Comparison of ENCODE assay signal across 1 cellular context in the genomic region with DNA sequence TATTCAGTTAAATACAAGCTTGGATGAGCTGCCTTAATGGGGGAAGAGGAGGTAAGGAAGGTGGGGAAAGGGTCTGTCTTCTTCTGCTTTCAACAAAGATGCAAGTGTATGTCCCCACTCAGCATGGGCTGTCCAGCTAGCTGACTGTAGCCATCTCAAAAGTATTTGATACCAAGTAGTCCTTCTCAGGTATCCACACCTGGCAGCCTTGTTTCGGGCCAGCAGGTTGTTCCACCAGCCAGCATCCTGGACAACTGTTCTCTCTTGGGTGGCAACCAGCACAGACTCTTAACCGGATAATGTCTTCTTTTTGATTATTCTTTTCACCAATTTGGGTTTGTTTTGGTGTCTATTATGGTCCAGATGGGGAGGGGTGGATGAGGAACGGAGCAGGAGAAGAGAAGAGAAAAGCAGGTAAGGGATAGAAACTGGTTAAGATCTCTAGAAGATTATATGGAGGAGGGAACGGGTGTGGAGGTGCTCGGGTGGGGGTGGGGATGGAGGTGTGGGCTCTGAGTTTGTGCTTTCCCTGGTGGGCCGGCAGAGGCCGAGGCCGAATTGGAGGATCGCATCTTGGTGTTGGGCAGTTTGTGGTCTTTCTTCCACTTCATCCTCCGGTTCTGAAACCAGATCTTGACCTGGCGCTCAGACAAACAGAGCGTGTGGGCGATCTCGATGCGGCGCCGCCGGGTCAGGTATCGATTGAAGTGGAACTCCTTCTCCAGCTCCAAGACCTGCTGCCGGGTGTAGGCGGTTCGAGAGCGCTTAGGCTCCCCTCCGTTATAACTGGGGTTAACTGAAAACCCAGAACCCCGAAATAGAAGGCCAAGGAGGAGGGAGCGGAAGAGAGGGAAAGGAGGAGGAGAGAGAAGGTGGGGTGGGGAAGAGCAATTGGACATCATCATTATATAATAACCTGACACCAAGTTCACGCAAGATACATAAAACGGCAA.
TF ChIP-seq lines count a peak whose summit lies in the region.

No MANE protein-coding gene starts in this region.

TF ChIP-seq in HCT116, 20 proteins besides CTCF, POLR2A, EP300 and RAD21:
- TF ChIP-seq CBX3 (IDR thresholded peaks at IDR 0.05; ENCODE audit: low read depth) (no peak), YY1 (IDR thresholded peaks at IDR 0.05; ENCODE audit: extremely low read depth, insufficient replicate concordance, low read depth, low read length) (no peak), EZH2 (IDR thresholded peaks at IDR 0.05) (no peak), ZNF274 (IDR thresholded peaks at IDR 0.05; ENCODE audit: low read depth, low read length) (no peak), TCF7L2 (IDR thresholded peaks at IDR 0.05; ENCODE audit: borderline replicate concordance, extremely low read depth, insufficient read depth, insufficient read length) (no peak), ELF1 (IDR thresholded peaks at IDR 0.05; ENCODE audit: borderline replicate concordance, low read depth) (no peak), ZFX (IDR thresholded peaks at IDR 0.05) (no peak), SIN3A (IDR thresholded peaks at IDR 0.05; ENCODE audit: low read depth) (no peak), POLR2AphosphoS5 (IDR thresholded peaks at IDR 0.05; ENCODE audit: low read depth, low read length) (no peak), SRF (IDR thresholded peaks at IDR 0.05; ENCODE audit: low read depth) (no peak)
- TF ChIP-seq, protein P1, sequence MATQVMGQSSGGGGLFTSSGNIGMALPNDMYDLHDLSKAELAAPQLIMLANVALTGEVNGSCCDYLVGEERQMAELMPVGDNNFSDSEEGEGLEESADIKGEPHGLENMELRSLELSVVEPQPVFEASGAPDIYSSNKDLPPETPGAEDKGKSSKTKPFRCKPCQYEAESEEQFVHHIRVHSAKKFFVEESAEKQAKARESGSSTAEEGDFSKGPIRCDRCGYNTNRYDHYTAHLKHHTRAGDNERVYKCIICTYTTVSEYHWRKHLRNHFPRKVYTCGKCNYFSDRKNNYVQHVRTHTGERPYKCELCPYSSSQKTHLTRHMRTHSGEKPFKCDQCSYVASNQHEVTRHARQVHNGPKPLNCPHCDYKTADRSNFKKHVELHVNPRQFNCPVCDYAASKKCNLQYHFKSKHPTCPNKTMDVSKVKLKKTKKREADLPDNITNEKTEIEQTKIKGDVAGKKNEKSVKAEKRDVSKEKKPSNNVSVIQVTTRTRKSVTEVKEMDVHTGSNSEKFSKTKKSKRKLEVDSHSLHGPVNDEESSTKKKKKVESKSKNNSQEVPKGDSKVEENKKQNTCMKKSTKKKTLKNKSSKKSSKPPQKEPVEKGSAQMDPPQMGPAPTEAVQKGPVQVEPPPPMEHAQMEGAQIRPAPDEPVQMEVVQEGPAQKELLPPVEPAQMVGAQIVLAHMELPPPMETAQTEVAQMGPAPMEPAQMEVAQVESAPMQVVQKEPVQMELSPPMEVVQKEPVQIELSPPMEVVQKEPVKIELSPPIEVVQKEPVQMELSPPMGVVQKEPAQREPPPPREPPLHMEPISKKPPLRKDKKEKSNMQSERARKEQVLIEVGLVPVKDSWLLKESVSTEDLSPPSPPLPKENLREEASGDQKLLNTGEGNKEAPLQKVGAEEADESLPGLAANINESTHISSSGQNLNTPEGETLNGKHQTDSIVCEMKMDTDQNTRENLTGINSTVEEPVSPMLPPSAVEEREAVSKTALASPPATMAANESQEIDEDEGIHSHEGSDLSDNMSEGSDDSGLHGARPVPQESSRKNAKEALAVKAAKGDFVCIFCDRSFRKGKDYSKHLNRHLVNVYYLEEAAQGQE (IDR thresholded peaks at IDR 0.05; ENCODE audit: low read depth) = no peak
